Comparison of ENCODE assay signal across 7 cellular contexts in genomic region chrX:129523076-129524055, GRCh38. TPM values are rescaled to one million over a fixed set of nuclear protein-coding genes. Genes with fewer than 3 reads are reported as not detected.
DNase-seq lines count a peak whose midpoint lies in the region; ATAC-seq and TF ChIP-seq lines count a peak whose summit lies in the region.

Gene SMARCA1 (minus strand): TSS chrX:129523490. CDS start chrX:129523370, 120 bp downstream.

- H3K4me1 Mint-ChIP-seq in brain = peaks cover 30% of the 10 kb centered on the region

- H3K27ac Mint-ChIP-seq in brain = peak within 1 kb of the TSS; percentile 92 to 98 (median 96)

- H3K4me3 Mint-ChIP-seq in brain = peak within 1 kb of the TSS; percentile 90 to 93 (median 92)

- intact Hi-C loops in posterior vena cava (cut with DNase I) = no loop called here

- peaks cover 0 to 3% (median 0%) of the 10 kb centered on the region in 5 experiments for H3K9me3 Mint-ChIP-seq in brain

- no peaks in the 10 kb centered on the region for H3K27me3 Mint-ChIP-seq in brain

- H3K36me3 Mint-ChIP-seq in brain = no peaks in the 10 kb centered on the region

- DNase-seq in GM10266 (ENCODE audit: extremely low spot score) (peak; percentile 28), NCI-H460 (ENCODE audit: extremely low read depth, low read depth) (no peak), hepatic stellate cell (ENCODE audit: low spot score) (peak; percentile 62), posterior vena cava (ENCODE audit: low spot score) (no peak)

- TF ChIP-seq CTCF in GM10266 (IDR thresholded peaks at IDR 0.05; ENCODE audit: control insufficient read depth, insufficient read depth, low read depth, missing control alignments) (no peak), brain (conservative IDR thresholded peaks at IDR 0.05) (no peak)

- ATAC-seq in HG02973 (IDR thresholded peaks at IDR 0.05; ENCODE audit: unreplicated experiment) (no peak), HG03139 (IDR thresholded peaks at IDR 0.05; ENCODE audit: unreplicated experiment) (no peak)

RNA-seq across cellular contexts. Expression of gene SMARCA1, which starts in this region (rescaled TPM):
- 19.7 and 24.7 TPM in 2 replicates for total RNA-seq in NCI-H460 (2014; rRNA removed; shearing (Covaris generic))
- polyA plus RNA-seq in NCI-H460 (2014; cell fraction: nucleus; rRNA removed) = 12.1 and 15.5 TPM in 2 replicates
- polyA plus RNA-seq in brain (ENCODE audit: insufficient read depth, low read depth, low replicate concordance) = 28.5 TPM
- total RNA-seq in posterior vena cava = 10 to 100 TPM; 29.5 to 32.7 TPM

Comparison
In these comparisons a context has a peak if more than half of its experiments do, and no peak if none do; other contexts are left out.
1. DNase-seq: peak in GM10266 (single experiment) and hepatic stellate cell (single experiment); none in NCI-H460 (single experiment) and posterior vena cava (single experiment).